In the genomic region with DNA sequence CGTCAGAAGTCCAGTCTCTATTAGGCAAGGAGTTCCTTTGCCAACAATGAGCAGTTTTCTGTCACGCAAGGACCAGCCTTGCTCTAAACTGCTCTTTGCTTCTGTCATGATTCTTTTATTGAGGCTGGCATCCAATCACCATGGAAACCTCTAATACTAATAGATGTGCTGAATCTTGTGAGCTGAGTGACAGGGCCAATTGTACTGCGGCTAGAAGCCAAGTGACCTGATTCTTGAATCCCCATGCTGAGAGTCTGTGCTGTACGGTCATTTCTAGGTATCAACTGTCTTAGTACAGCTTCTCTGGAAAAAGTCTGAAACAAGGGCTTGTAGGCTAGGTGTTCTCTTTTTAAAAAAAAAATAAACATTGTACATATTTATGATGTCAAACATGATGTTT, we compare ENCODE assay signal across 2 cellular contexts.
TF ChIP-seq lines count a peak whose summit lies in the region.

No MANE protein-coding gene starts in this region.

TF ChIP-seq in IMR-90, 13 proteins besides CTCF, POLR2A, EP300 and RAD21:
- TF ChIP-seq MXI1 (IDR thresholded peaks at IDR 0.05; ENCODE audit: borderline replicate concordance, low read depth, low read length), result no peak

TF ChIP-seq in H1, 55 proteins besides CTCF, POLR2A, EP300 and RAD21:
- TF ChIP-seq ATF2 (IDR thresholded peaks at IDR 0.05; ENCODE audit: low read length) (no peak), TBP (IDR thresholded peaks at IDR 0.05; ENCODE audit: low read depth, low read length) (no peak), SP2 (IDR thresholded peaks at IDR 0.05; ENCODE audit: low read length) (no peak), USF2 (IDR thresholded peaks at IDR 0.05; ENCODE audit: low read length) (no peak), BACH1 (IDR thresholded peaks at IDR 0.05; ENCODE audit: low read length) (no peak), TEAD4 (IDR thresholded peaks at IDR 0.05; ENCODE audit: low read depth, low read length) (no peak), HDAC2 (IDR thresholded peaks at IDR 0.05; ENCODE audit: borderline replicate concordance in 1 of 2, low read depth in 2 of 2, low read length in 2 of 2) (no peak), SAP30 (IDR thresholded peaks at IDR 0.05; ENCODE audit: insufficient read depth, insufficient replicate concordance, low read length) (no peak), KDM1A (IDR thresholded peaks at IDR 0.05; ENCODE audit: borderline replicate concordance, low read length) (no peak), MAX (IDR thresholded peaks at IDR 0.05) (no peak), CBX8 (IDR thresholded peaks at IDR 0.05; ENCODE audit: borderline replicate concordance, low read depth, low read length) (no peak), SIRT6 (IDR thresholded peaks at IDR 0.05; ENCODE audit: low read length) (no peak), TCF12 (IDR thresholded peaks at IDR 0.05; ENCODE audit: low read depth, low read length) (no peak)
